Comparison of ENCODE assay signal across 3 cellular contexts in the genomic region with DNA sequence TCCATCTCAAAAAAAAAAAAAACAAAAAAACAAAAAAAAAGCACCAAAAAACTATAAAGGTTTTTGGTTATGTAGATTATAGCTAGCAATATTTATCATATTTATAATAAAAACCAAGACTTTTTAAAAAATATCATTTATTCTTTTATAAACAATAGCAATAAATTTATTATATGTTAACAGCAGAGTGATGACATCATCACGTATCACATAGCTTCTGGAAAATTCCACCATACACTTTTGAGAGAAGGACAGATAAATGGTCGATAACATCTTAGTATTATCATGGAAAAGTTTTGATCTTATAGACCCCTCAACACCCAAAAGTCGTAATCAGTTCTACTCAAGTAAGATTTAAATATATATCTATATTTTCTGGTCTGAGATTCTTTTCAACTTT.
TF ChIP-seq lines count a peak whose summit lies in the region.

No MANE protein-coding gene starts in this region.

TF ChIP-seq in HepG2, 621 proteins besides CTCF, POLR2A, EP300 and RAD21:
- TF ChIP-seq ATF7 (IDR thresholded peaks at IDR 0.05) (peak; percentile 92), ATF7 (CRISPR knock-in tag; IDR thresholded peaks at IDR 0.05) (no peak), CREB1 (IDR thresholded peaks at IDR 0.05) (0 out of 2 replicates have a peak, but pooled peaks have one; percentile 17), CREB1 (CRISPR knock-in tag; IDR thresholded peaks at IDR 0.05) (no peak)
- TF ChIP-seq, protein P1, sequence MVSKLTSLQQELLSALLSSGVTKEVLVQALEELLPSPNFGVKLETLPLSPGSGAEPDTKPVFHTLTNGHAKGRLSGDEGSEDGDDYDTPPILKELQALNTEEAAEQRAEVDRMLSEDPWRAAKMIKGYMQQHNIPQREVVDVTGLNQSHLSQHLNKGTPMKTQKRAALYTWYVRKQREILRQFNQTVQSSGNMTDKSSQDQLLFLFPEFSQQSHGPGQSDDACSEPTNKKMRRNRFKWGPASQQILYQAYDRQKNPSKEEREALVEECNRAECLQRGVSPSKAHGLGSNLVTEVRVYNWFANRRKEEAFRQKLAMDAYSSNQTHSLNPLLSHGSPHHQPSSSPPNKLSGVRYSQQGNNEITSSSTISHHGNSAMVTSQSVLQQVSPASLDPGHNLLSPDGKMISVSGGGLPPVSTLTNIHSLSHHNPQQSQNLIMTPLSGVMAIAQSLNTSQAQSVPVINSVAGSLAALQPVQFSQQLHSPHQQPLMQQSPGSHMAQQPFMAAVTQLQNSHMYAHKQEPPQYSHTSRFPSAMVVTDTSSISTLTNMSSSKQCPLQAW (CRISPR knock-in tag; IDR thresholded peaks at IDR 0.05): no peak

TF ChIP-seq in HEK293, 187 proteins besides CTCF, POLR2A, EP300 and RAD21:
- TF ChIP-seq, protein P2, sequence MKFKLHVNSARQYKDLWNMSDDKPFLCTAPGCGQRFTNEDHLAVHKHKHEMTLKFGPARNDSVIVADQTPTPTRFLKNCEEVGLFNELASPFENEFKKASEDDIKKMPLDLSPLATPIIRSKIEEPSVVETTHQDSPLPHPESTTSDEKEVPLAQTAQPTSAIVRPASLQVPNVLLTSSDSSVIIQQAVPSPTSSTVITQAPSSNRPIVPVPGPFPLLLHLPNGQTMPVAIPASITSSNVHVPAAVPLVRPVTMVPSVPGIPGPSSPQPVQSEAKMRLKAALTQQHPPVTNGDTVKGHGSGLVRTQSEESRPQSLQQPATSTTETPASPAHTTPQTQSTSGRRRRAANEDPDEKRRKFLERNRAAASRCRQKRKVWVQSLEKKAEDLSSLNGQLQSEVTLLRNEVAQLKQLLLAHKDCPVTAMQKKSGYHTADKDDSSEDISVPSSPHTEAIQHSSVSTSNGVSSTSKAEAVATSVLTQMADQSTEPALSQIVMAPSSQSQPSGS (tag by site-specific recombination; IDR thresholded peaks at IDR 0.05; ENCODE audit: low read depth): peak; percentile 68
- TF ChIP-seq, protein P3, sequence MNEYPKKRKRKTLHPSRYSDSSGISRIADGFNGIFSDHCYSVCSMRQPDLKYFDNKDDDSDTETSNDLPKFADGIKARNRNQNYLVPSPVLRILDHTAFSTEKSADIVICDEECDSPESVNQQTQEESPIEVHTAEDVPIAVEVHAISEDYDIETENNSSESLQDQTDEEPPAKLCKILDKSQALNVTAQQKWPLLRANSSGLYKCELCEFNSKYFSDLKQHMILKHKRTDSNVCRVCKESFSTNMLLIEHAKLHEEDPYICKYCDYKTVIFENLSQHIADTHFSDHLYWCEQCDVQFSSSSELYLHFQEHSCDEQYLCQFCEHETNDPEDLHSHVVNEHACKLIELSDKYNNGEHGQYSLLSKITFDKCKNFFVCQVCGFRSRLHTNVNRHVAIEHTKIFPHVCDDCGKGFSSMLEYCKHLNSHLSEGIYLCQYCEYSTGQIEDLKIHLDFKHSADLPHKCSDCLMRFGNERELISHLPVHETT (tag by site-specific recombination; IDR thresholded peaks at IDR 0.05): no peak
- TF ChIP-seq EGR2 (tag by site-specific recombination; IDR thresholded peaks at IDR 0.05; ENCODE audit: low read depth) (no peak), ZNF571 (tag by site-specific recombination; IDR thresholded peaks at IDR 0.05) (no peak)

TF ChIP-seq in GM12878, 131 proteins besides CTCF, POLR2A, EP300 and RAD21:
- TF ChIP-seq ATF7 (IDR thresholded peaks at IDR 0.05; ENCODE audit: low read depth) (peak; percentile 62), ETV6 (conservative IDR thresholded peaks at IDR 0.05 in 1 of 2, IDR thresholded peaks at IDR 0.05 in 1 of 2; ENCODE audit: borderline replicate concordance in 1 of 2, low read depth in 1 of 2) (no peak), STAT1 (conservative IDR thresholded peaks at IDR 0.05) (no peak)
- TF ChIP-seq, protein P4, sequence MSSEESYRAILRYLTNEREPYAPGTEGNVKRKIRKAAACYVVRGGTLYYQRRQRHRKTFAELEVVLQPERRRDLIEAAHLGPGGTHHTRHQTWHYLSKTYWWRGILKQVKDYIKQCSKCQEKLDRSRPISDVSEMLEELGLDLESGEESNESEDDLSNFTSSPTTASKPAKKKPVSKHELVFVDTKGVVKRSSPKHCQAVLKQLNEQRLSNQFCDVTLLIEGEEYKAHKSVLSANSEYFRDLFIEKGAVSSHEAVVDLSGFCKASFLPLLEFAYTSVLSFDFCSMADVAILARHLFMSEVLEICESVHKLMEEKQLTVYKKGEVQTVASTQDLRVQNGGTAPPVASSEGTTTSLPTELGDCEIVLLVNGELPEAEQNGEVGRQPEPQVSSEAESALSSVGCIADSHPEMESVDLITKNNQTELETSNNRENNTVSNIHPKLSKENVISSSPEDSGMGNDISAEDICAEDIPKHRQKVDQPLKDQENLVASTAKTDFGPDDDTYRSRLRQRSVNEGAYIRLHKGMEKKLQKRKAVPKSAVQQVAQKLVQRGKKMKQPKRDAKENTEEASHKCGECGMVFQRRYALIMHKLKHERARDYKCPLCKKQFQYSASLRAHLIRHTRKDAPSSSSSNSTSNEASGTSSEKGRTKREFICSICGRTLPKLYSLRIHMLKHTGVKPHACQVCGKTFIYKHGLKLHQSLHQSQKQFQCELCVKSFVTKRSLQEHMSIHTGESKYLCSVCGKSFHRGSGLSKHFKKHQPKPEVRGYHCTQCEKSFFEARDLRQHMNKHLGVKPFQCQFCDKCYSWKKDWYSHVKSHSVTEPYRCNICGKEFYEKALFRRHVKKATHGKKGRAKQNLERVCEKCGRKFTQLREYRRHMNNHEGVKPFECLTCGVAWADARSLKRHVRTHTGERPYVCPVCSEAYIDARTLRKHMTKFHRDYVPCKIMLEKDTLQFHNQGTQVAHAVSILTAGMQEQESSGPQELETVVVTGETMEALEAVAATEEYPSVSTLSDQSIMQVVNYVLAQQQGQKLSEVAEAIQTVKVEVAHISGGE (CRISPR knock-in tag; IDR thresholded peaks at IDR 0.05): no peak
